In the genomic region with DNA sequence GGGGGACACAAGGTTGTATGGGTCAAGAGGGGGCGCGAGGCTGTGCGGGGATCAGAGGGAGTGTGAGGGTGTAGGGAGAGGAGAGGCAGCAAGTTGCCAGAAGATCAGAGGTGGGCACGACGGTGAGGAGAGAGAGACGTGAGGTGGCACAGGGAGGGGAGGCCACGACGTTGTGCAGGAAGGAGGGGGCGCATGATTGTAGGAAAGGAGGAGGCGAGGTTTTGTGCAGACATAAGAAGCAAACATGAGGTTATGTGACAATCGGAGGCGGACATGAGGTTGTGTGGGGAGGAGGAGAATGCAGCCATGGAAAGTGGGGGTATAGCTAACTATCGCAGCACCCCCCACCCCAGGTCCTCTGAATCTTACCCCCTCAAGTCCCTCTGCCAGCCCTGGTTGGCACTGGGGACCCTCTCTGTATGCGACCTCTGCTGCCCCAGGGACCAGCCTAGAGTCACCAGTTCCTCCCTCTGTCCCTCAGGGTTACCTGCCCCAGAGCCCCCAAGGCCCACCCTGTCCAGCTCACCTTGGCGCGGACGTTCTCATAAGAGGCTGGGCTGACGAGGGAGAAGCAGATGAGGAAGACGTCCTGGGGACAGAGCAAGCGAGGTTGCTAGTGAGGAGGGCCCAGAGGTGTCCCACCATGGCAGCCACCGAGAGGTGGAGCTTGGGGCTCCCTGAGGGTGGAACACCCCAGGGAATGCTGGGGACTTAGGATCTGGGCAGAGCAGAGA, we compare ENCODE assay signal across 11 cellular contexts. TPM values are rescaled to one million over a fixed set of nuclear protein-coding genes. Genes with fewer than 3 reads are reported as not detected.
DNase-seq lines count a peak whose midpoint lies in the region; ATAC-seq and TF ChIP-seq lines count a peak whose summit lies in the region.
"Had no signal": no experiment of that assay in that cellular context is flagged by ENCODE, and none has a peak within 500 bp of the region (broad histone marks: within the 10 kb centered on the region; RNA-seq: fewer than 3 reads in every experiment).

No MANE protein-coding gene starts in this region.

- peak; percentile 10 for ATAC-seq in stimulated activated naive CD8-positive, alpha-beta T cell treated with anti-CD3 and anti-CD28 coated beads, Interleukin-15, Interleukin-2, amounts not matched to agents 100 U/mL and 50 U/mL, for 24 hours

- H3K36me3 Mint-ChIP-seq in endothelial cell (ENCODE audit: low read depth, unreplicated experiment): no peaks in the 10 kb centered on the region

- H3K4me3 ChIP-seq in NT2/D1 (ENCODE audit: insufficient read length, low read depth): no peak overlapping the region
- no peak overlapping the region for H3K4me3 ChIP-seq in colonic mucosa
- H3K4me3 ChIP-seq: vagina had no signal

- H3K4me1 Mint-ChIP-seq in endothelial cell (ENCODE audit: unreplicated experiment): peaks cover 9% of the 10 kb centered on the region

- peak overlapping the region; percentile 36 for H3K27ac Mint-ChIP-seq in endothelial cell (ENCODE audit: unreplicated experiment)

- peaks cover 12% of the 10 kb centered on the region for H3K27me3 Mint-ChIP-seq in endothelial cell (ENCODE audit: unreplicated experiment)

- no peak overlapping the region for H3K4me3 Mint-ChIP-seq in endothelial cell (ENCODE audit: unreplicated experiment)

- peak overlapping the region; percentile 10 for H3K9ac ChIP-seq in NT2/D1 (ENCODE audit: insufficient read length, low read depth)
- H3K9ac ChIP-seq in colonic mucosa (ENCODE audit: low read depth in 2 of 2, low read length in 2 of 2): no peak overlapping the region

- H3K9me3 Mint-ChIP-seq in endothelial cell (ENCODE audit: unreplicated experiment): no peaks in the 10 kb centered on the region

- H3K27ac ChIP-seq in colonic mucosa: no peak overlapping the region
- H3K27ac ChIP-seq: brain microvascular endothelial cell, vagina had no signal

- H3K36me3 ChIP-seq in NT2/D1 (ENCODE audit: insufficient read depth, insufficient read length, low read length): peaks cover 4% of the 10 kb centered on the region
- H3K36me3 ChIP-seq in colonic mucosa: no peaks in the 10 kb centered on the region
- H3K36me3 ChIP-seq: vagina had no signal

- H3K4me1 ChIP-seq in NT2/D1 (ENCODE audit: insufficient read depth, insufficient read length) (peaks cover 10% of the 10 kb centered on the region), colonic mucosa (no peaks in the 10 kb centered on the region)

- TF ChIP-seq CTCF in endothelial cell (IDR thresholded peaks at IDR 0.05; ENCODE audit: unreplicated experiment) (no peak), colonic mucosa (IDR thresholded peaks at IDR 0.05) (no peak)

- intact Hi-C loops in colonic mucosa (cut with DNase I): no loop called here

- H3K9me3 ChIP-seq in NT2/D1 (ENCODE audit: insufficient read depth, low read length) (no peaks in the 10 kb centered on the region), colonic mucosa (no peaks in the 10 kb centered on the region)
- H3K9me3 ChIP-seq: vagina had no signal

- DNase-seq in NT2/D1 (ENCODE audit: low read depth, low spot score) (no peak), endothelial cell (ENCODE audit: low spot score) (no peak), SIG-M5 treated with dmso at 0.1 percent for 504 hours (lab: John Stamatoyannopoulos, UW; ENCODE audit: unreplicated experiment) (no peak), SW 1271 (lab: John Stamatoyannopoulos, UW) (no peak), colonic mucosa (no peak)
- DNase-seq in activated CD8-positive, alpha-beta memory T cell treated with anti-CD3 and anti-CD28 coated beads, Interleukin-2, amount 50 U/mL, for 4 hours: peak; percentile 72
- peak; percentile 67 for DNase-seq in stimulated activated naive CD8-positive, alpha-beta T cell treated with anti-CD3 and anti-CD28 coated beads, Interleukin-15, Interleukin-2, amounts not matched to agents 100 U/mL and 50 U/mL, for 24 hours
- DNase-seq: brain microvascular endothelial cell, DMS79 had no signal

- H3K27me3 ChIP-seq in NT2/D1 (ENCODE audit: insufficient read depth, insufficient read length) (no peaks in the 10 kb centered on the region), colonic mucosa (no peaks in the 10 kb centered on the region)
- H3K27me3 ChIP-seq: brain microvascular endothelial cell, vagina had no signal

RNA-seq across cellular contexts. Expression of a gene that starts 12.5 kb away (rescaled TPM):
- 16.6 TPM for total RNA-seq in endothelial cell (ENCODE audit: unreplicated experiment)
- 10 to 100 TPM; 27.4 to 27.6 TPM for total RNA-seq in colonic mucosa
- total RNA-seq: osteocyte had no signal

RNA-seq across cellular contexts. Expression of a gene that starts 19.3 kb away (rescaled TPM):
- total RNA-seq in endothelial cell (ENCODE audit: unreplicated experiment): 0.13 TPM
- under 1 TPM in 1 of 2 donors, not detected in 1; 0.12 TPM for total RNA-seq in colonic mucosa
- total RNA-seq: osteocyte, vagina had no signal

RNA-seq across cellular contexts. Expression of a gene that starts 43.5 kb away (rescaled TPM):
- total RNA-seq in endothelial cell (ENCODE audit: unreplicated experiment) (32.7 TPM), colonic mucosa (10 to 100 TPM in 1 of 2 donors, 1 to 10 TPM in 1; 9.3 to 16.7 TPM)

RNA-seq across cellular contexts. Expression of a gene that starts 50.7 kb away (rescaled TPM):
- total RNA-seq in endothelial cell (ENCODE audit: unreplicated experiment): 0.33 TPM
- total RNA-seq in colonic mucosa: 1 to 10 TPM; 3.0 to 7.4 TPM
- total RNA-seq: osteocyte had no signal

Comparison
In these comparisons a context has a peak if more than half of its experiments do, and no peak if none do; other contexts are left out.
1. DNase-seq: peak in activated CD8-positive, alpha-beta memory T cell treated with anti-CD3 and anti-CD28 coated beads, Interleukin-2, amount 50 U/mL, for 4 hours (single experiment) and stimulated activated naive CD8-positive, alpha-beta T cell treated with anti-CD3 and anti-CD28 coated beads, Interleukin-15, Interleukin-2, amounts not matched to agents 100 U/mL and 50 U/mL, for 24 hours (single experiment); none in NT2/D1 (single experiment), endothelial cell (single experiment), SIG-M5 treated with dmso at 0.1 percent for 504 hours (single experiment), SW 1271 (0 of 2) and colonic mucosa (single experiment).